ENCODE assay signal across 8 cellular contexts in the genomic region with DNA sequence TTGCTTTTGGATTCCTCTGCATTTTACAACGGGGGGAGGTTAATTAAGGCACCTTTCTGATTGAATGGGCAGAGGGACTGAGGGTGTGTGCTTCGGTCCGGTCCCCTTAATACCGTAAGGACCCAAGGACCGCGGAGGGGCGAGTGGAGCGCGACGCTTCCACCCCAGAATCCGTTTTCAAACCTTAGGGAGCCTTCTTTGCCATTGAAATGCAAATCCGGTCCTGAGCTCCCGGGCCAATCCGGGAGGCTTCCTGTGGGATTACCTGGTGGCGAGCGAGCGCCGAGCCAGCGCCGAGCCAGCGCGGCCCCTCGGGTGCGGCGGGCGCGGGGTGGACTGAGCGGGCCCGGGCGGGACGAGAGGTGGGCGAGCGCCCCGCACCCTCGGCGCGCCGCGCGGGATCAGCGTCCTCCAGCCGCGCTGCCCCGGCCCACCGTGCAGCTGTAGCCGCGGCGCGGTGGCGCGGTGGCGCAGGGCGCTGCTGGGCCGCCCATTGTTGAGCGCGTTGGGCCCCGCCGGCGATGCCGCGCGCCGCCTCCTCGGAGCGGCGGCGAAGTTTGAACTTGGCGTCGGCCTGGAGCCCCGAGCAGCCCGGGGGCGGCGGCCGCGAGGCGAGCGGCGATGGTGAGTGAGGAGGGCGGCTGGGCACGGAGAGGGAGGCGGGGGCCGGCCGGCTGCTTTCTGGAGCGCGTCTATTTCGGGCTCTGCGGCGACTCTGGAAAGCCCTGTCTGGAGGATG.
DNase-seq lines count a peak whose midpoint lies in the region; ATAC-seq and TF ChIP-seq lines count a peak whose summit lies in the region.

No MANE protein-coding gene starts in this region.

- H3K36me3 ChIP-seq in BLaER1: 0 out of 2 replicates have a peak, but pooled peaks cover 3% of the 10 kb centered on the region
- peaks cover 2 to 14% of the 10 kb centered on the region in 2 donors for H3K36me3 ChIP-seq in neuronal stem cell (replicated peaks in 1 of 2; ENCODE audit: control insufficient read depth in 2 of 2, insufficient read depth in 2 of 2, low read length in 2 of 2)

- WGBS in neuronal stem cell (ENCODE audit: extremely low coverage in 2 of 2, insufficient read length in 2 of 2, insufficient replicate concordance in 1 of 2), 2 donors: no CpG with 5 or more reads among the region's 88 CpGs

- H3K23ac ChIP-seq in neuronal stem cell (ENCODE audit: low read depth, low read length, poor library complexity): no peak overlapping the region

- no peak for TF ChIP-seq CTCF in foreskin fibroblast (IDR thresholded peaks at IDR 0.05; ENCODE audit: low read depth, low read length)

- no peak overlapping the region for H2BK15ac ChIP-seq in neuronal stem cell (ENCODE audit: low read length)

- H4K20me1 ChIP-seq in BLaER1: peaks cover under 1% of the 10 kb centered on the region; the same call in 1 of the 2 replicates

- H3K9ac ChIP-seq in BLaER1: peak overlapping the region; percentile 97
- H3K9ac ChIP-seq in neuronal stem cell (ENCODE audit: low read depth, low read length, poor library complexity): peak overlapping the region; percentile 87

- H3K27me3 ChIP-seq in BLaER1 (no peaks in the 10 kb centered on the region), neuronal stem cell (ENCODE audit: control insufficient read depth in 3 of 3, insufficient read depth in 3 of 3, low read depth in 1 of 3, low read length in 3 of 3) (peaks cover 0 to 2% (median 0%) of the 10 kb centered on the region in 3 experiments)

- peak overlapping the region; percentile 87 for H3K14ac ChIP-seq in neuronal stem cell (ENCODE audit: low read length)

- H3K4me1 ChIP-seq in BLaER1 (peaks cover 55% of the 10 kb centered on the region), neuronal stem cell (ENCODE audit: control insufficient read depth in 2 of 2, insufficient read depth in 1 of 2, low read depth in 1 of 2, low read length in 2 of 2) (peaks cover 16 to 40% of the 10 kb centered on the region in 2 donors)

- peak overlapping the region; percentile 82 for H2AFZ ChIP-seq in neuronal stem cell (ENCODE audit: low read length)

- DNase-seq in LHCN-M2 (ENCODE audit: low read depth) (peak; percentile 30), foreskin fibroblast (peak in 1 of 2 donors; percentile 78), neuronal stem cell (ENCODE audit: low spot score) (peak; percentile 63), HCEC 1CT (no peak)
- peak; percentile 19 for DNase-seq in activated CD8-positive, alpha-beta memory T cell treated with anti-CD3 and anti-CD28 coated beads, Interleukin-2, amount 50 U/mL, for 4 hours
- DNase-seq in effector CD8-positive, alpha-beta T cell (lab: John Stamatoyannopoulos, UW): no peak

- no peak overlapping the region for H2BK12ac ChIP-seq in neuronal stem cell (ENCODE audit: low read length)

- H3K9me3 ChIP-seq in BLaER1: no peaks in the 10 kb centered on the region
- H3K9me3 ChIP-seq in neuronal stem cell (replicated peaks in 1 of 2; ENCODE audit: control insufficient read depth in 2 of 2, insufficient read depth in 1 of 2, low read depth in 1 of 2, low read length in 2 of 2): no peaks in the 10 kb centered on the region

- no peak overlapping the region for H2BK120ac ChIP-seq in neuronal stem cell (ENCODE audit: low read depth, low read length)

- peak overlapping the region; percentile 85 for H2AK5ac ChIP-seq in neuronal stem cell (ENCODE audit: low read depth, low read length)

- no peak overlapping the region for H4K8ac ChIP-seq in neuronal stem cell (ENCODE audit: low read depth, low read length)

- H3K18ac ChIP-seq in neuronal stem cell (ENCODE audit: low read length): peak overlapping the region; percentile 92

- H3K4me2 ChIP-seq in BLaER1 (peak overlapping the region; percentile 88), neuronal stem cell (ENCODE audit: insufficient read depth, low read length, poor library complexity, severe bottlenecking) (peak overlapping the region; percentile 91)

- H3K79me1 ChIP-seq in neuronal stem cell (ENCODE audit: low read depth, low read length): peaks cover 3% of the 10 kb centered on the region

- H3K4me3 ChIP-seq in BLaER1: peak overlapping the region; percentile 84
- H3K4me3 ChIP-seq in foreskin fibroblast (ENCODE audit: low read depth in 1 of 2, low read length in 2 of 2): peak overlapping the region; percentile 73 to 77
- peak overlapping the region; percentile 56 to 97 for H3K4me3 ChIP-seq in neuronal stem cell (ENCODE audit: low read length in 2 of 2)

- H3K4ac ChIP-seq in neuronal stem cell (ENCODE audit: low read length): no peak overlapping the region

- H4K91ac ChIP-seq in neuronal stem cell (ENCODE audit: low read depth, low read length, poor library complexity): no peak overlapping the region

- no peak overlapping the region for H2BK5ac ChIP-seq in neuronal stem cell (ENCODE audit: low read length)

- peak; percentile 57 for ATAC-seq in GM19372 (IDR thresholded peaks at IDR 0.05; ENCODE audit: low read depth, unreplicated experiment)

- H3K27ac ChIP-seq in BLaER1 (peak overlapping the region; percentile 98), neuronal stem cell (replicated peaks; ENCODE audit: low read length) (no peak overlapping the region)

Comparison
In these comparisons a context has a peak if more than half of its experiments do, and no peak if none do; other contexts are left out.
1. DNase-seq: peak in LHCN-M2 (single experiment), activated CD8-positive, alpha-beta memory T cell treated with anti-CD3 and anti-CD28 coated beads, Interleukin-2, amount 50 U/mL, for 4 hours (single experiment) and neuronal stem cell (single experiment); none in effector CD8-positive, alpha-beta T cell (single experiment) and HCEC 1CT (single experiment).
2. Peak in every context shown above with its lines, with median percentiles within 50 percentile points of each other: H3K4me3 ChIP-seq.